ENCODE assay signal across 1 cellular context in the genomic region with DNA sequence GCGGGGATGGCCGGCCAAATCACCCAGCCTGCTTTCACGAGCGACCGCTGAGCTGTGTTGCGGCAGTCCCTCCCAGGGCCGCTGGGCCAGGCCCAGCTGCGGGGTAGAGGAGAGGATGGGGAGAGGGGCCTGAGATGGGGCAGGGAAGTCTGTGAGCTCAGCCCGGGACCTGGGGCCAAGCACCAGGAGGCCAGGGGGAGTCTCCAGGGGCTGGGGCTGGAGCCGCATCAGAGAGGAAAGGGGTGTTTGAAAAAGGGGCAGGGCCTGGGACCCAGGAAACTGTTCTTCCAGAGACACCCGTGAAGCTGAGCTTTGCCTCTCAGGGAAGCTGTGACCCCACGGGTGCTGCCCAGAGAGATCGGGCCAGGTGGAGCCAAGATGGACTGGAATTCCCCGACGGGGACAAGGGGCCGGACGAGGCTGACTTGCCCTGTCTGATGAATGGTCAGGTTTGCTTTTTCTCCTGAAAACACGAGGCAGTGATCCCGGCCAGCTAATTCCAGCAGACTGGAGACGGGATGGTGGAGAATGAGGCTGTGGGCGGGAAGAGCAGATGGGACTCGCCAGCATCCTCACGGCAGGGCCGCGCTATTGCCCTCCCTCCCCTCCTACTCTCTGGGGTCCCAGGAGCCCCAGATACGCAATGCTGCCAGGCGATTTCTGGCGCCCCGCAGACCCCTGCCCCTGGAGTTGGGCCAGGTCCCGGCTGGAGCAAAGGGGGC.
TF ChIP-seq lines count a peak whose summit lies in the region.

No MANE protein-coding gene starts in this region.

TF ChIP-seq in WTC11, 78 proteins besides CTCF, POLR2A, EP300 and RAD21 (continued from another document):
- TF ChIP-seq IRF2 (CRISPR knock-in tag; IDR thresholded peaks at IDR 0.05; ENCODE audit: borderline replicate concordance, low read depth) = no peak
- TF ChIP-seq, protein P1, sequence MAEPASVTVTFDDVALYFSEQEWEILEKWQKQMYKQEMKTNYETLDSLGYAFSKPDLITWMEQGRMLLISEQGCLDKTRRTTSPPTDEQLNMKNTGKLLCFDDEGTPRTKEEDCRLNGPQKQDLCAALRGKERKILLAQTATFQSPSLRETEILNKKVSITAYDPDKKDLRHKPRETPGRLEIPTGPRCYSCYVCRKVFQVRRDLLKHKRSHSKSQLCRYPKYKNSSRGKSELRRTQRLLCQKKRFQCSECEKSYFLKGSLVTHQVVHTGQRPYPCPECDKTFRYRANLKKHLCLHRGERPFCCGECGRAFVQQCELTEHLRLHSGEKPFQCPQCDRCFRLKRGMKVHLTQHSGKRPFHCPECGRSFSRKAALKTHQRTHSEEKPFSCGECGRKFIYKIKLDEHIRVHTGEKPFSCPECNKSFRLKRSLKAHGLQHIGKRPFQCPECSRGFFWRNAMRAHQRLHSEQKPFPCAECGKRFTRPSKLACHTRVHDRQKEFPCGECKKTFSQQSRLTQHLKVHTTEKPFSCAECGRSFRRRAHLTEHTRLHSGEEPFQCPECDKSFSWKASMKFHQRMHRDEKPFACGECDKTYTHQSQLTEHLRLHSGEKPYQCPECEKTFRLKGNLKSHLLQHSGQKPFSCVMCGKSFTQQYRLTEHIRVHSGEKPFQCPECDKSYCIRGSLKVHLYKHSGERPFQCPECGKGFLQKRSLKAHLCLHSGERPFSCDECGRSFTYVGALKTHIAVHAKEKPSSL (CRISPR knock-in tag; conservative IDR thresholded peaks at IDR 0.05) = no peak
- TF ChIP-seq, protein P2, sequence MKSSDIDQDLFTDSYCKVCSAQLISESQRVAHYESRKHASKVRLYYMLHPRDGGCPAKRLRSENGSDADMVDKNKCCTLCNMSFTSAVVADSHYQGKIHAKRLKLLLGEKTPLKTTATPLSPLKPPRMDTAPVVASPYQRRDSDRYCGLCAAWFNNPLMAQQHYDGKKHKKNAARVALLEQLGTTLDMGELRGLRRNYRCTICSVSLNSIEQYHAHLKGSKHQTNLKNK (CRISPR knock-in tag; IDR thresholded peaks at IDR 0.05) = no peak
- TF ChIP-seq, protein P3, sequence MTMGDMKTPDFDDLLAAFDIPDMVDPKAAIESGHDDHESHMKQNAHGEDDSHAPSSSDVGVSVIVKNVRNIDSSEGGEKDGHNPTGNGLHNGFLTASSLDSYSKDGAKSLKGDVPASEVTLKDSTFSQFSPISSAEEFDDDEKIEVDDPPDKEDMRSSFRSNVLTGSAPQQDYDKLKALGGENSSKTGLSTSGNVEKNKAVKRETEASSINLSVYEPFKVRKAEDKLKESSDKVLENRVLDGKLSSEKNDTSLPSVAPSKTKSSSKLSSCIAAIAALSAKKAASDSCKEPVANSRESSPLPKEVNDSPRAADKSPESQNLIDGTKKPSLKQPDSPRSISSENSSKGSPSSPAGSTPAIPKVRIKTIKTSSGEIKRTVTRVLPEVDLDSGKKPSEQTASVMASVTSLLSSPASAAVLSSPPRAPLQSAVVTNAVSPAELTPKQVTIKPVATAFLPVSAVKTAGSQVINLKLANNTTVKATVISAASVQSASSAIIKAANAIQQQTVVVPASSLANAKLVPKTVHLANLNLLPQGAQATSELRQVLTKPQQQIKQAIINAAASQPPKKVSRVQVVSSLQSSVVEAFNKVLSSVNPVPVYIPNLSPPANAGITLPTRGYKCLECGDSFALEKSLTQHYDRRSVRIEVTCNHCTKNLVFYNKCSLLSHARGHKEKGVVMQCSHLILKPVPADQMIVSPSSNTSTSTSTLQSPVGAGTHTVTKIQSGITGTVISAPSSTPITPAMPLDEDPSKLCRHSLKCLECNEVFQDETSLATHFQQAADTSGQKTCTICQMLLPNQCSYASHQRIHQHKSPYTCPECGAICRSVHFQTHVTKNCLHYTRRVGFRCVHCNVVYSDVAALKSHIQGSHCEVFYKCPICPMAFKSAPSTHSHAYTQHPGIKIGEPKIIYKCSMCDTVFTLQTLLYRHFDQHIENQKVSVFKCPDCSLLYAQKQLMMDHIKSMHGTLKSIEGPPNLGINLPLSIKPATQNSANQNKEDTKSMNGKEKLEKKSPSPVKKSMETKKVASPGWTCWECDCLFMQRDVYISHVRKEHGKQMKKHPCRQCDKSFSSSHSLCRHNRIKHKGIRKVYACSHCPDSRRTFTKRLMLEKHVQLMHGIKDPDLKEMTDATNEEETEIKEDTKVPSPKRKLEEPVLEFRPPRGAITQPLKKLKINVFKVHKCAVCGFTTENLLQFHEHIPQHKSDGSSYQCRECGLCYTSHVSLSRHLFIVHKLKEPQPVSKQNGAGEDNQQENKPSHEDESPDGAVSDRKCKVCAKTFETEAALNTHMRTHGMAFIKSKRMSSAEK (CRISPR knock-in tag; IDR thresholded peaks at IDR 0.05; ENCODE audit: borderline replicate concordance) = no peak
